Comparison of ENCODE assay signal across 8 cellular contexts in genomic region chr10:73998623-73999622, GRCh38.
DNase-seq lines count a peak whose midpoint lies in the region; ATAC-seq lines count a peak whose summit lies in the region.

No MANE protein-coding gene starts in this region.

- peak overlapping the region; percentile 92 for H3K4me3 Mint-ChIP-seq in activated naive CD8-positive, alpha-beta T cell

- no peak for ATAC-seq in HG02870 (IDR thresholded peaks at IDR 0.05; ENCODE audit: unreplicated experiment)

- peak; percentile 8 to 9 for DNase-seq in activated CD4-positive, alpha-beta T cell treated with anti-CD3 and anti-CD28 coated beads for 4 hours
- DNase-seq in activated CD4-positive, alpha-beta T cell treated with anti-CD3 and anti-CD28 coated beads, Interleukin-2, amount 50 U/mL, for 1 hour = no peak
- DNase-seq in NCI-H510A (lab: John Stamatoyannopoulos, UW) (peak; percentile 14), head of caudate nucleus (peak in 41 of 42 donors; percentile 22 to 83 (median 60)), nucleus accumbens (lab: John Stamatoyannopoulos, UW) (peak in 45 of 56 donors; percentile 2 to 68 (median 30)), AML-193 (lab: John Stamatoyannopoulos, UW) (no peak)

- no peaks in the 10 kb centered on the region for H3K9me3 Mint-ChIP-seq in activated naive CD8-positive, alpha-beta T cell (ENCODE audit: low read depth)

- intact Hi-C loops in head of caudate nucleus (cut with DNase I) = no loop called here

- peak overlapping the region; percentile 80 for H3K27ac Mint-ChIP-seq in activated naive CD8-positive, alpha-beta T cell

- H3K36me3 Mint-ChIP-seq in activated naive CD8-positive, alpha-beta T cell = no peaks in the 10 kb centered on the region

- H3K4me1 Mint-ChIP-seq in activated naive CD8-positive, alpha-beta T cell (ENCODE audit: low read depth) = peaks cover 32% of the 10 kb centered on the region

- no peaks in the 10 kb centered on the region for H3K27me3 Mint-ChIP-seq in activated naive CD8-positive, alpha-beta T cell

Comparison
In these comparisons a context has a peak if more than half of its experiments do, and no peak if none do; other contexts are left out.
1. DNase-seq: peak in activated CD4-positive, alpha-beta T cell treated with anti-CD3 and anti-CD28 coated beads for 4 hours (2 of 2), NCI-H510A (single experiment), head of caudate nucleus (41 of 42) and nucleus accumbens (45 of 56); none in activated CD4-positive, alpha-beta T cell treated with anti-CD3 and anti-CD28 coated beads, Interleukin-2, amount 50 U/mL, for 1 hour (single experiment) and AML-193 (0 of 2).